ENCODE assay signal across 8 cellular contexts in genomic region chr18:68735498-68736343, GRCh38. TPM values are rescaled to one million over a fixed set of nuclear protein-coding genes. Genes with fewer than 3 reads are reported as not detected.
DNase-seq lines count a peak whose midpoint lies in the region; TF ChIP-seq lines count a peak whose summit lies in the region.

No MANE protein-coding gene starts in this region.

- no peaks in the 10 kb centered on the region for H3K9me3 Mint-ChIP-seq in activated CD4-positive, alpha-beta T cell treated with anti-CD3 and anti-CD28 coated beads, Interleukin-2, amount 10 ng/mL, durations not matched to agents 24 days and 14 days

- H3K4me3 ChIP-seq in GM23248 (peak overlapping the region; percentile 42), esophagus muscularis mucosa (no peak overlapping the region), osteoblast (ENCODE audit: insufficient read depth, low read length) (peak overlapping the region; percentile 34)
- H3K4me3 ChIP-seq in Jurkat, Clone E6-1 (ENCODE audit: low read length) = no peak overlapping the region

- H3K79me2 ChIP-seq in GM23248 (ENCODE audit: insufficient read depth) (no peaks in the 10 kb centered on the region), osteoblast (ENCODE audit: insufficient read depth, low read length) (no peaks in the 10 kb centered on the region)

- intact Hi-C loops in activated CD4-positive, alpha-beta T cell treated with anti-CD3 and anti-CD28 coated beads, Interleukin-2, amount 10 ng/mL, durations not matched to agents 24 days and 14 days (cut with micrococcal nuclease) = loop anchor here (5.0 kb wide), 2 partner anchors 73 to 1518 kb away; no protein-coding TSS in a partner anchor
- intact Hi-C loops in esophagus muscularis mucosa (cut with DNase I) = no loop called here

- H3K9me2 ChIP-seq in GM23248 (ENCODE audit: insufficient read depth) = no peaks in the 10 kb centered on the region

- peaks cover 3% of the 10 kb centered on the region for H3K27me3 Mint-ChIP-seq in activated CD4-positive, alpha-beta T cell treated with anti-CD3 and anti-CD28 coated beads, Interleukin-2, amount 10 ng/mL, durations not matched to agents 24 days and 14 days

- no peak overlapping the region for H3K9ac ChIP-seq in GM23248

- in situ Hi-C loops in GM23248 (cut with MboI) = no loop called here

- no peak for TF ChIP-seq EP300 in esophagus muscularis mucosa (IDR thresholded peaks at IDR 0.05)

- no peaks in the 10 kb centered on the region for H3K27me3 ChIP-seq in GM23248 (replicated peaks; ENCODE audit: insufficient read depth)
- no peaks in the 10 kb centered on the region for H3K27me3 ChIP-seq in esophagus muscularis mucosa
- H3K27me3 ChIP-seq in osteoblast (ENCODE audit: insufficient read depth, low read length) = no peaks in the 10 kb centered on the region

- no peak overlapping the region for H3K27ac Mint-ChIP-seq in activated CD4-positive, alpha-beta T cell treated with anti-CD3 and anti-CD28 coated beads, Interleukin-2, amount 10 ng/mL, durations not matched to agents 24 days and 14 days

- H4K20me1 ChIP-seq in GM23248 (ENCODE audit: insufficient read depth) = no peaks in the 10 kb centered on the region
- no peaks in the 10 kb centered on the region for H4K20me1 ChIP-seq in osteoblast (ENCODE audit: insufficient read depth, low read length)

- peak overlapping the region; percentile 39; the same call in 1 of the 2 replicates for H2AFZ ChIP-seq in GM23248
- H2AFZ ChIP-seq in osteoblast (ENCODE audit: low read length) = peak overlapping the region; percentile 62

- H3K9me3 ChIP-seq in GM23248 (ENCODE audit: low read depth) = no peaks in the 10 kb centered on the region
- H3K9me3 ChIP-seq in esophagus muscularis mucosa = no peaks in the 10 kb centered on the region
- no peaks in the 10 kb centered on the region for H3K9me3 ChIP-seq in osteoblast (ENCODE audit: low read depth, low read length)

- H3K36me3 ChIP-seq in GM23248 (ENCODE audit: low read depth) (no peaks in the 10 kb centered on the region), esophagus muscularis mucosa (no peaks in the 10 kb centered on the region), osteoblast (ENCODE audit: insufficient read depth, low read length) (no peaks in the 10 kb centered on the region)

- WGBS in GM23248 (ENCODE audit: low coverage in 1 of 2, low lambda C conversion rate in 2 of 2, missing lambda C conversion rate in 2 of 2), 2 experiments = 8 to 10% methylated on average over 3 of the region's 3 CpGs
- 34% methylated on average over 3 of the region's 3 CpGs for WGBS in esophagus muscularis mucosa

- H3K4me1 ChIP-seq in GM23248 (ENCODE audit: insufficient read depth) = peaks cover 18% of the 10 kb centered on the region
- H3K4me1 ChIP-seq in esophagus muscularis mucosa = no peaks in the 10 kb centered on the region
- peaks cover 17% of the 10 kb centered on the region for H3K4me1 ChIP-seq in osteoblast (ENCODE audit: insufficient read depth, low read length)

- H3K27ac ChIP-seq in GM23248 (no peak overlapping the region), esophagus muscularis mucosa (replicated peaks in 1 of 4) (no peak overlapping the region), osteoblast (ENCODE audit: low read depth, low read length) (no peak overlapping the region)

- H3K4me1 Mint-ChIP-seq in activated CD4-positive, alpha-beta T cell treated with anti-CD3 and anti-CD28 coated beads, Interleukin-2, amount 10 ng/mL, durations not matched to agents 24 days and 14 days = no peaks in the 10 kb centered on the region

- peaks cover 17% of the 10 kb centered on the region; the same call in 1 of the 2 replicates for H3F3A ChIP-seq in GM23248 (ENCODE audit: insufficient read depth)

- no peaks in the 10 kb centered on the region for H3K36me3 Mint-ChIP-seq in activated CD4-positive, alpha-beta T cell treated with anti-CD3 and anti-CD28 coated beads, Interleukin-2, amount 10 ng/mL, durations not matched to agents 24 days and 14 days (ENCODE audit: low read depth)

- TF ChIP-seq POLR2A in esophagus muscularis mucosa (IDR thresholded peaks at IDR 0.05; ENCODE audit: low read depth) = no peak

- DNase-seq in activated CD4-positive, alpha-beta T cell treated with anti-CD3 and anti-CD28 coated beads, Interleukin-2, amount 10 ng/mL, durations not matched to agents 24 days and 14 days = peak; percentile 75
- no peak for DNase-seq in activated CD4-positive, alpha-beta T cell treated with anti-CD3 and anti-CD28 coated beads, Interleukin-2, amount 50 U/mL, for 4 hours
- DNase-seq in GM23248 (peak; percentile 82), RPMI8226 (peak; percentile 60), esophagus muscularis mucosa (ENCODE audit: extremely low spot score) (no peak), osteoblast (ENCODE audit: insufficient read length, low spot score, missing footprints) (peak; percentile 36), activated gamma-delta T cell (lab: John Stamatoyannopoulos, UW) (no peak)
- DNase-seq in Jurkat, Clone E6-1 (ENCODE audit: low read depth, low spot score) = peak; percentile 25

- TF ChIP-seq CTCF in esophagus muscularis mucosa (IDR thresholded peaks at IDR 0.05) = peak; percentile 42 to 73 (median 43)
- TF ChIP-seq CTCF in osteoblast (IDR thresholded peaks at IDR 0.05; ENCODE audit: extremely low read depth, low read depth, low read length) = peak; percentile 87

- no peak overlapping the region for H3K4me3 Mint-ChIP-seq in activated CD4-positive, alpha-beta T cell treated with anti-CD3 and anti-CD28 coated beads, Interleukin-2, amount 10 ng/mL, durations not matched to agents 24 days and 14 days

- peak overlapping the region; percentile 31 for H3K4me2 ChIP-seq in GM23248 (ENCODE audit: unreplicated experiment)
- peak overlapping the region; percentile 64 for H3K4me2 ChIP-seq in osteoblast (ENCODE audit: insufficient read depth, low read length)

RNA-seq across cellular contexts. Expression of gene TMX3, which starts 20.8 kb away (rescaled TPM):
- total RNA-seq in activated CD4-positive, alpha-beta T cell treated with anti-CD3 and anti-CD28 coated beads, Interleukin-2, amount 10 ng/mL, durations not matched to agents 24 days and 14 days = 65.6 and 67.1 TPM in 2 replicates
- 111 and 112 TPM in 2 replicates for total RNA-seq in GM23248 (2014; rRNA removed; shearing (Covaris generic))
- polyA plus RNA-seq in GM23248 (2016; fragmentation: Nextera tagmentation; extraction: Ambion mirVana) = 70.4 and 73.0 TPM in 2 replicates
- 38.0 TPM for polyA plus RNA-seq in Jurkat, Clone E6-1 (2012; ENCODE audit: insufficient read depth, insufficient read length)
- 10 to 100 TPM; 29.0 to 39.5 (median 31.3) TPM for total RNA-seq in esophagus muscularis mucosa
- 81.6 and 94.5 TPM in 2 replicates for total RNA-seq in osteoblast

Comparison
In these comparisons a context has a peak if more than half of its experiments do, and no peak if none do; other contexts are left out.
1. DNase-seq: peak in activated CD4-positive, alpha-beta T cell treated with anti-CD3 and anti-CD28 coated beads, Interleukin-2, amount 10 ng/mL, durations not matched to agents 24 days and 14 days (single experiment), GM23248 (single experiment), Jurkat, Clone E6-1 (single experiment), RPMI8226 (single experiment) and osteoblast (single experiment); none in activated CD4-positive, alpha-beta T cell treated with anti-CD3 and anti-CD28 coated beads, Interleukin-2, amount 50 U/mL, for 4 hours (0 of 2), esophagus muscularis mucosa (single experiment) and activated gamma-delta T cell (single experiment).
2. H3K4me3 ChIP-seq: peak in GM23248 (single experiment) and osteoblast (single experiment); none in Jurkat, Clone E6-1 (single experiment) and esophagus muscularis mucosa (0 of 4).